26 cellular contexts compared by ENCODE assay signal in the genomic region with DNA sequence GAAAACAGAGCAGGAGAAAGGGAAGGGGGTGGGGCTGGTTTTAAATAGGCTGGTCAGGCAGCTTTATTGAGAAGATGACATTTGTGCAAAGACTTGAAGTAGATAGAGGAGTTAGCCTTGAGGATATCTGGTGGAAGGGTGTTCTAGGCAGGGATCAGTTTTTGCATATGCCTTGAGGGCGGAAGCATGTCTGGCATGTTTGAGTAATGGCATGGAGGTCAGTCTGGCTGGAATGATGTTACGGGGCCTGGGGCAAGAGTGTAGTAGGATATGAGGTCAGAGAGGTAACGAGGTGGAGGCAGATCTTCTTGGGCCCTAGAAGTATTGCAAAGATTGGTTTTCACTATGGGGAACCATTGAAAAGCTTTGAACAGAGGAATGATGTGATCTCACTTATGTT. TPM values are rescaled to one million over a fixed set of nuclear protein-coding genes. Genes with fewer than 3 reads are reported as not detected.
DNase-seq lines count a peak whose midpoint lies in the region; ATAC-seq and TF ChIP-seq lines count a peak whose summit lies in the region.
"Had no signal": no experiment of that assay in that cellular context is flagged by ENCODE, and none has a peak within 500 bp of the region (broad histone marks: within the 10 kb centered on the region; RNA-seq: fewer than 3 reads in every experiment).

No MANE protein-coding gene starts in this region.

- no peaks in the 10 kb centered on the region for H3K9me3 Mint-ChIP-seq in stimulated activated naive CD8-positive, alpha-beta T cell treated with anti-CD3 and anti-CD28 coated beads, Interleukin-15, Interleukin-2, amounts not matched to agents 100 ng/mL and 50 ng/mL, for 24 hours
- H3K9me3 Mint-ChIP-seq in activated T-helper 17 cell treated with anti-CD3 and anti-CD28 coated beads, Interleukin-2, amount 50 U/mL, for 72 hours: no peaks in the 10 kb centered on the region
- no peaks in the 10 kb centered on the region for H3K9me3 Mint-ChIP-seq in naive thymus-derived CD8-positive, alpha-beta T cell
- H3K9me3 Mint-ChIP-seq in CD4-positive, alpha-beta T cell: no peaks in the 10 kb centered on the region
- H3K9me3 Mint-ChIP-seq: activated naive CD4-positive, alpha-beta T cell treated with anti-CD3 and anti-CD28 coated beads, Interleukin-2, amount 10 ng/mL, durations not matched to agents 7 days and 5 days; activated T-cell treated with anti-CD3 and anti-CD28 coated beads, Interleukin-2, amount 50 U/mL, for 4 hours; nephron had no signal

- no peaks in the 10 kb centered on the region for H3K27me3 Mint-ChIP-seq in stimulated activated naive CD8-positive, alpha-beta T cell treated with anti-CD3 and anti-CD28 coated beads, Interleukin-15, Interleukin-2, amounts not matched to agents 100 ng/mL and 50 ng/mL, for 24 hours
- no peaks in the 10 kb centered on the region for H3K27me3 Mint-ChIP-seq in activated T-helper 17 cell treated with anti-CD3 and anti-CD28 coated beads, Interleukin-2, amount 50 U/mL, for 72 hours
- H3K27me3 Mint-ChIP-seq in naive thymus-derived CD8-positive, alpha-beta T cell: no peaks in the 10 kb centered on the region
- no peaks in the 10 kb centered on the region for H3K27me3 Mint-ChIP-seq in CD4-positive, alpha-beta T cell
- H3K27me3 Mint-ChIP-seq: progenitor cell of endocrine pancreas had no signal

- CTCF ChIA-PET in CD4-positive, alpha-beta T cell (lab: Charles Lee): no interaction called here

- no peak for TF ChIP-seq CTCF in CD4-positive, alpha-beta T cell (IDR thresholded peaks at IDR 0.05)

- no peak for DNase-seq in stimulated activated naive CD8-positive, alpha-beta T cell treated with anti-CD3 and anti-CD28 coated beads, Interleukin-15, Interleukin-2, amounts not matched to agents 100 U/mL and 50 U/mL, for 24 hours
- DNase-seq in naive thymus-derived CD8-positive, alpha-beta T cell: no peak
- no peak for DNase-seq in dedifferentiated amniotic fluid mesenchymal stem cell (ENCODE audit: extremely low spot score)
- no peak for DNase-seq in CD4-positive, alpha-beta T cell
- DNase-seq: activated CD4-positive, CD25-positive, alpha-beta regulatory T cell; activated CD8-positive, alpha-beta T cell treated with anti-CD3 and anti-CD28 coated beads, Interleukin-2, amount 10 ng/mL, durations not matched to agents 7 days and 5 days; activated naive CD4-positive, alpha-beta T cell treated with anti-CD3 and anti-CD28 coated beads, Interleukin-2, amount 10 ng/mL, durations not matched to agents 7 days and 5 days; activated T-cell treated with anti-CD3 and anti-CD28 coated beads, Interleukin-2, amount 50 U/mL, for 4 hours; DMS 273 treated with DMSO at 0.1 percent for 48 hours; effector CD4-positive, alpha-beta T cell; mesenchymal stem cell; NCI-H524; stimulated activated CD4-positive, alpha-beta T cell treated with anti-CD3 and anti-CD28 coated beads, Interleukin-4, amount 100 ng/mL, for 1 hour; upper lobe of left lung had no signal

- peak overlapping the region; percentile 14 for H3K4me3 Mint-ChIP-seq in stimulated activated naive CD8-positive, alpha-beta T cell treated with anti-CD3 and anti-CD28 coated beads, Interleukin-15, Interleukin-2, amounts not matched to agents 100 ng/mL and 50 ng/mL, for 24 hours
- peak overlapping the region; percentile 1 for H3K4me3 Mint-ChIP-seq in activated T-helper 17 cell treated with anti-CD3 and anti-CD28 coated beads, Interleukin-2, amount 50 U/mL, for 72 hours
- H3K4me3 Mint-ChIP-seq in naive thymus-derived CD8-positive, alpha-beta T cell: peak overlapping the region in 4 of 10 donors; percentile 1 to 37 (median 5)
- H3K4me3 Mint-ChIP-seq in CD4-positive, alpha-beta T cell: no peak overlapping the region
- H3K4me3 Mint-ChIP-seq: activated CD8-positive, alpha-beta T cell treated with anti-CD3 and anti-CD28 coated beads, Interleukin-2, amount 10 ng/mL, durations not matched to agents 7 days and 5 days; activated naive CD4-positive, alpha-beta T cell treated with anti-CD3 and anti-CD28 coated beads, Interleukin-2, amount 10 ng/mL, durations not matched to agents 7 days and 5 days; activated T-cell treated with anti-CD3 and anti-CD28 coated beads, Interleukin-2, amount 50 U/mL, for 4 hours; nephron had no signal

- intact Hi-C loops in CD4-positive, alpha-beta T cell (cut with DNase I, micrococcal nuclease): loop anchor here in 1 of 2 experiments (10.0 kb wide), 1 partner anchor 148 kb away; a partner anchor contains a TSS

- no peak for ATAC-seq in stimulated activated naive CD8-positive, alpha-beta T cell treated with anti-CD3 and anti-CD28 coated beads, Interleukin-15, Interleukin-2, amounts not matched to agents 100 U/mL and 50 U/mL, for 24 hours
- no peak for ATAC-seq in activated T-helper 17 cell treated with anti-CD3 and anti-CD28 coated beads, Interleukin-2, amount 50 U/mL, for 72 hours (replicated peaks)
- ATAC-seq in naive thymus-derived CD8-positive, alpha-beta T cell: no peak
- ATAC-seq in GM18873 (IDR thresholded peaks at IDR 0.05; ENCODE audit: low FRiP score, unreplicated experiment): no peak
- ATAC-seq in HG02938 (IDR thresholded peaks at IDR 0.05; ENCODE audit: unreplicated experiment): no peak
- ATAC-seq in CD4-positive, alpha-beta T cell (ENCODE audit: poor library complexity): no peak
- ATAC-seq: A549; activated CD8-positive, alpha-beta T cell treated with anti-CD3 and anti-CD28 coated beads, Interleukin-2, amount 10 ng/mL, durations not matched to agents 7 days and 5 days; activated T-cell treated with anti-CD3 and anti-CD28 coated beads, Interleukin-2, amount 50 U/mL, for 4 hours; gastroesophageal sphincter; SK-N-SH treated with all-trans-retinoic acid at 6 μM for 48 hours had no signal

- no peak overlapping the region for H3K27ac ChIP-seq in CD4-positive, alpha-beta T cell (ENCODE audit: low read depth, low read length)
- H3K27ac ChIP-seq: A549; BLaER1 treated with 17β-estradiol and CSF1 and Interleukin-3, amounts not matched to agents 10 nM and 100 nM; esophagus muscularis mucosa; gastroesophageal sphincter; skin epidermis; upper lobe of left lung had no signal

- H3K36me3 Mint-ChIP-seq in stimulated activated naive CD8-positive, alpha-beta T cell treated with anti-CD3 and anti-CD28 coated beads, Interleukin-15, Interleukin-2, amounts not matched to agents 100 ng/mL and 50 ng/mL, for 24 hours (ENCODE audit: low read depth): peaks cover 33% of the 10 kb centered on the region
- peaks cover 52% of the 10 kb centered on the region for H3K36me3 Mint-ChIP-seq in activated T-helper 17 cell treated with anti-CD3 and anti-CD28 coated beads, Interleukin-2, amount 50 U/mL, for 72 hours (ENCODE audit: low read depth)
- peaks cover 0 to 29% (median 0%) of the 10 kb centered on the region in 3 donors for H3K36me3 Mint-ChIP-seq in naive thymus-derived CD8-positive, alpha-beta T cell
- peaks cover 38% of the 10 kb centered on the region for H3K36me3 Mint-ChIP-seq in CD4-positive, alpha-beta T cell (ENCODE audit: low read depth)

- H3K9me3 ChIP-seq in CD4-positive, alpha-beta T cell (ENCODE audit: control insufficient read depth, low read length): no peaks in the 10 kb centered on the region
- H3K9me3 ChIP-seq: A549, esophagus muscularis mucosa, gastroesophageal sphincter, upper lobe of left lung had no signal

- peaks cover 68% of the 10 kb centered on the region for H3K4me1 Mint-ChIP-seq in stimulated activated naive CD8-positive, alpha-beta T cell treated with anti-CD3 and anti-CD28 coated beads, Interleukin-15, Interleukin-2, amounts not matched to agents 100 ng/mL and 50 ng/mL, for 24 hours (ENCODE audit: low read depth)
- peaks cover 39% of the 10 kb centered on the region for H3K4me1 Mint-ChIP-seq in activated T-helper 17 cell treated with anti-CD3 and anti-CD28 coated beads, Interleukin-2, amount 50 U/mL, for 72 hours
- peaks cover 25 to 72% (median 55%) of the 10 kb centered on the region in 4 donors for H3K4me1 Mint-ChIP-seq in naive thymus-derived CD8-positive, alpha-beta T cell
- peaks cover 60% of the 10 kb centered on the region for H3K4me1 Mint-ChIP-seq in CD4-positive, alpha-beta T cell (ENCODE audit: low read depth)

- no peaks in the 10 kb centered on the region for H3K27me3 ChIP-seq in CD4-positive, alpha-beta T cell (ENCODE audit: control insufficient read depth, insufficient read depth, low read length)
- H3K27me3 ChIP-seq: BLaER1 treated with 17β-estradiol and CSF1 and Interleukin-3, amounts not matched to agents 10 nM and 100 nM; esophagus muscularis mucosa; gastroesophageal sphincter; upper lobe of left lung had no signal

- POLR2A ChIA-PET in naive thymus-derived CD8-positive, alpha-beta T cell (lab: Charles Lee): no interaction called here
- POLR2A ChIA-PET in CD4-positive, alpha-beta T cell (lab: Charles Lee): no interaction called here

- H3K27ac Mint-ChIP-seq in stimulated activated naive CD8-positive, alpha-beta T cell treated with anti-CD3 and anti-CD28 coated beads, Interleukin-15, Interleukin-2, amounts not matched to agents 100 ng/mL and 50 ng/mL, for 24 hours: peak overlapping the region; percentile 57
- peak overlapping the region; percentile 47 for H3K27ac Mint-ChIP-seq in activated T-helper 17 cell treated with anti-CD3 and anti-CD28 coated beads, Interleukin-2, amount 50 U/mL, for 72 hours
- H3K27ac Mint-ChIP-seq in naive thymus-derived CD8-positive, alpha-beta T cell: peak overlapping the region in 7 of 10 donors; percentile 1 to 56 (median 24)
- H3K27ac Mint-ChIP-seq in CD4-positive, alpha-beta T cell: no peak overlapping the region
- H3K27ac Mint-ChIP-seq: activated CD8-positive, alpha-beta T cell treated with anti-CD3 and anti-CD28 coated beads, Interleukin-2, amount 10 ng/mL, durations not matched to agents 7 days and 5 days; activated naive CD4-positive, alpha-beta T cell treated with anti-CD3 and anti-CD28 coated beads, Interleukin-2, amount 10 ng/mL, durations not matched to agents 7 days and 5 days; progenitor cell of endocrine pancreas had no signal

RNA-seq across cellular contexts. Expression of a gene that starts 4.8 kb away (rescaled TPM):
- 10 to 100 TPM; 35.7 to 55.5 TPM for total RNA-seq in activated T-helper 17 cell treated with anti-CD3 and anti-CD28 coated beads, Interleukin-2, amount 50 U/mL, for 72 hours
- total RNA-seq in naive thymus-derived CD8-positive, alpha-beta T cell: 10 to 100 TPM; 57.3 to 58.6 TPM
- 10 to 100 TPM; 23.5 to 32.7 (median 31.3) TPM for polyA plus RNA-seq in naive thymus-derived CD8-positive, alpha-beta T cell
- 10 to 100 TPM; 27.4 to 31.8 TPM for total RNA-seq in CD4-positive, alpha-beta T cell

RNA-seq across cellular contexts. Expression of a gene that starts 52.2 kb away (rescaled TPM):
- total RNA-seq in activated T-helper 17 cell treated with anti-CD3 and anti-CD28 coated beads, Interleukin-2, amount 50 U/mL, for 72 hours: not detected
- 1 to 10 TPM; 2.3 to 2.8 TPM for total RNA-seq in naive thymus-derived CD8-positive, alpha-beta T cell
- under 1 TPM; 0.11 to 0.72 (median 0.22) TPM for polyA plus RNA-seq in naive thymus-derived CD8-positive, alpha-beta T cell
- under 1 TPM; 0.31 to 0.47 TPM for total RNA-seq in CD4-positive, alpha-beta T cell
- total RNA-seq: activated CD8-positive, alpha-beta T cell treated with anti-CD3 and anti-CD28 coated beads, Interleukin-2, amount 10 ng/mL, durations not matched to agents 7 days and 5 days; progenitor cell of endocrine pancreas had no signal
- polyA plus RNA-seq: A549 had no signal
